In the genomic region with DNA sequence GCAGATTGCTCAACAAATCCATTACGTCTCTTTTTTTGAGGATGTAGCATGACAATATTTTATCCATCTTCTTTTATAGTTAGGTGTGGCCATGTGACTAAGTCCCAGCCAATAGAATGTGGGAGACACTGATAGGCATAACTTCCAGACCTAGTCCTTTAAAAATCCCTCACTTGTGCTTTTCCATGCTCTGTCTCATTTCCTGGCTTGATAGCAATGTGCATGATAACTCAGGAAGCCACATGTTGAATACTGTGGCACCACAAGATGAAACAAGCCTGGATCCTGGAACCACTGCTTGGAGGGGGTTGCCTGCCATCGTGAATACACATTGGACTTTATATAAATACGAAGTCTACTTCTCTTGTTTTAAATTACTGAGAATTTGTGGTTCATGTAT, we compare ENCODE assay signal across 25 cellular contexts.
"Had no signal": no experiment of that assay in that cellular context is flagged by ENCODE, and none has a peak within 500 bp of the region (broad histone marks: within the 10 kb centered on the region; RNA-seq: fewer than 3 reads in every experiment).

No MANE protein-coding gene starts in this region.

- H3K4me1 ChIP-seq: breast epithelium, heart right ventricle, left lung, right lobe of liver, transverse colon had no signal

- H3K4me1 Mint-ChIP-seq: activated CD4-positive, alpha-beta T cell treated with anti-CD3 and anti-CD28 coated beads for 36 hours; activated CD8-positive, alpha-beta memory T cell treated with anti-CD3 and anti-CD28 coated beads, Interleukin-2, amount 10 ng/mL, durations not matched to agents 7 days and 5 days; central memory CD8-positive, alpha-beta T cell; naive B cell; nephron progenitor cell had no signal

- H3K27ac ChIP-seq: breast epithelium, heart right ventricle, left lung, neutrophil, right lobe of liver, transverse colon had no signal

- H3K27me3 Mint-ChIP-seq: activated CD8-positive, alpha-beta memory T cell treated with anti-CD3 and anti-CD28 coated beads, Interleukin-2, amount 10 ng/mL, durations not matched to agents 7 days and 5 days; central memory CD8-positive, alpha-beta T cell; dendritic cell treated with granulocyte-macrophage colony-stimulating factor and Interleukin-4, amounts not matched to agents 40 ng/mL and 50 ng/mL, for 4 days; naive B cell had no signal

- H3K4me3 Mint-ChIP-seq: activated CD4-positive, alpha-beta T cell treated with anti-CD3 and anti-CD28 coated beads for 36 hours; activated CD8-positive, alpha-beta memory T cell treated with anti-CD3 and anti-CD28 coated beads, Interleukin-2, amount 10 ng/mL, durations not matched to agents 7 days and 5 days; activated CD8-positive, alpha-beta T cell treated with anti-CD3 and anti-CD28 coated beads, Interleukin-2, amount 10 ng/mL, durations not matched to agents 7 days and 5 days; central memory CD8-positive, alpha-beta T cell; dendritic cell treated with granulocyte-macrophage colony-stimulating factor and Interleukin-4, amounts not matched to agents 40 ng/mL and 50 ng/mL, for 4 days; mesothelial cell of epicardium; naive B cell; nephron progenitor cell had no signal

- H3K4me3 ChIP-seq: breast epithelium, heart right ventricle, left lung, right lobe of liver, transverse colon had no signal

- H3K36me3 Mint-ChIP-seq: activated CD8-positive, alpha-beta memory T cell treated with anti-CD3 and anti-CD28 coated beads, Interleukin-2, amount 10 ng/mL, durations not matched to agents 7 days and 5 days; naive B cell had no signal

- DNase-seq: activated CD4-positive, alpha-beta T cell treated with anti-CD3 and anti-CD28 coated beads for 36 hours; activated CD4-positive, CD25-positive, alpha-beta regulatory T cell; activated CD8-positive, alpha-beta memory T cell treated with anti-CD3 and anti-CD28 coated beads, Interleukin-2, amount 10 ng/mL, durations not matched to agents 7 days and 5 days; activated CD8-positive, alpha-beta T cell treated with anti-CD3 and anti-CD28 coated beads, Interleukin-2, amount 10 ng/mL, durations not matched to agents 7 days and 5 days; activated naive CD4-positive, alpha-beta T cell; activated T-cell treated with anti-CD3 and anti-CD28 coated beads, Interleukin-2, amount 50 U/mL, for 48 hours; effector CD4-positive, alpha-beta T cell; erythroblast; foreskin melanocyte; heart right ventricle; kidney glomerular epithelial cell; left lung; naive B cell; nephron progenitor cell; right lobe of liver; stimulated activated CD4-positive, alpha-beta T cell treated with anti-CD3 and anti-CD28 coated beads, Interleukin-2, amount 100 ng/mL, for 48 hours; stimulated activated naive CD4-positive, alpha-beta T cell treated with Interleukin-2 at 50 U/mL for 16 hours; transverse colon had no signal

- H3K9me3 ChIP-seq: right lobe of liver, transverse colon had no signal

- H3K27ac Mint-ChIP-seq: activated CD4-positive, alpha-beta T cell treated with anti-CD3 and anti-CD28 coated beads for 36 hours; activated CD8-positive, alpha-beta memory T cell treated with anti-CD3 and anti-CD28 coated beads, Interleukin-2, amount 10 ng/mL, durations not matched to agents 7 days and 5 days; activated CD8-positive, alpha-beta T cell treated with anti-CD3 and anti-CD28 coated beads, Interleukin-2, amount 10 ng/mL, durations not matched to agents 7 days and 5 days; activated naive CD4-positive, alpha-beta T cell treated with anti-CD3 and anti-CD28 coated beads, Interleukin-2, amount 50 U/mL, for 72 hours; activated T-helper 2 cell treated with anti-CD3 and anti-CD28 coated beads, Interferon-gamma antibody, Interleukin-2, Interleukin-4, amounts not matched to agents 10 μg/mL and 5 μg/mL and 100 μg/mL, durations not matched to agents 14 hours and 24 hours and 36 hours; dendritic cell treated with granulocyte-macrophage colony-stimulating factor and Interleukin-4, amounts not matched to agents 40 ng/mL and 50 ng/mL, for 4 days; mesothelial cell of epicardium; naive B cell; nephron progenitor cell had no signal

- H3K27me3 ChIP-seq: breast epithelium, heart right ventricle, left lung, neutrophil, right lobe of liver, transverse colon had no signal

- H3K36me3 ChIP-seq: breast epithelium, heart right ventricle, left lung, neutrophil, right lobe of liver, transverse colon had no signal
